ENCODE assay signal across 9 cellular contexts in genomic region chr1:6245869-6246496, GRCh38. TPM values are rescaled to one million over a fixed set of nuclear protein-coding genes. Genes with fewer than 3 reads are reported as not detected.
A peak's percentile ranks its signal among the peaks of the same experiment; 100 is the strongest.
DNase-seq lines count a peak whose midpoint lies in the region; ATAC-seq and TF ChIP-seq lines count a peak whose summit lies in the region.
"Had no signal": no experiment of that assay in that cellular context is flagged by ENCODE, and none has a peak within 500 bp of the region (broad histone marks: within the 10 kb centered on the region; RNA-seq: fewer than 3 reads in every experiment).

No MANE protein-coding gene starts in this region.

- CTCF ChIA-PET in activated CD4-positive, alpha-beta T cell treated with anti-CD3 and anti-CD28 coated beads, Interleukin-2, amount 10 ng/mL, durations not matched to agents 7 days and 5 days (lab: Charles Lee), result interaction anchor here (0.7 to 5.2 kb wide), 36 partner anchors 9 to 1064 kb away, joined by 3 to 43 read pairs (median 5); partner anchors contain the start of genes HES2, ICMT, RNF207 and RPL22

- WGBS in iPS DF 6.9 (ENCODE audit: insufficient coverage, insufficient read length), result no CpG with 5 or more reads among the region's 49 CpGs

- H3K36me3 Mint-ChIP-seq in activated CD4-positive, alpha-beta T cell treated with anti-CD3 and anti-CD28 coated beads, Interleukin-2, amount 10 ng/mL, durations not matched to agents 7 days and 5 days (ENCODE audit: low read depth), result no peaks in the 10 kb centered on the region

- H3K4me1 Mint-ChIP-seq in activated CD4-positive, alpha-beta T cell treated with anti-CD3 and anti-CD28 coated beads, Interleukin-2, amount 10 ng/mL, durations not matched to agents 7 days and 5 days, result peaks cover 22% of the 10 kb centered on the region

- POLR2A ChIA-PET in activated CD4-positive, alpha-beta T cell treated with anti-CD3 and anti-CD28 coated beads, Interleukin-2, amount 10 ng/mL, durations not matched to agents 7 days and 5 days (lab: Charles Lee), result no interaction called here

- peaks cover 8% of the 10 kb centered on the region; the same call in 1 of the 2 replicates for H3K27me3 ChIP-seq in GM06990 (replicated peaks; ENCODE audit: control insufficient read depth, insufficient read depth, low read length)
- peaks cover 15% of the 10 kb centered on the region for H3K27me3 ChIP-seq in iPS DF 6.9 (ENCODE audit: control insufficient read depth, insufficient read depth, low read length)

- H3K9me3 ChIP-seq in iPS DF 6.9 (ENCODE audit: control insufficient read depth, insufficient read depth, low read length), result no peaks in the 10 kb centered on the region

- no peak overlapping the region for H3K27ac ChIP-seq in iPS DF 6.9 (ENCODE audit: low read length)

- H3K9me3 Mint-ChIP-seq in activated CD4-positive, alpha-beta T cell treated with anti-CD3 and anti-CD28 coated beads, Interleukin-2, amount 10 ng/mL, durations not matched to agents 7 days and 5 days, result no peaks in the 10 kb centered on the region
- H3K9me3 Mint-ChIP-seq: stimulated activated naive CD8-positive, alpha-beta T cell treated with anti-CD3 and anti-CD28 coated beads, Interleukin-15, Interleukin-2, amounts not matched to agents 100 ng/mL and 50 ng/mL, for 24 hours had no signal

- H3K36me3 ChIP-seq in GM06990 (ENCODE audit: control insufficient read depth, insufficient read depth, low read length), result no peaks in the 10 kb centered on the region
- H3K36me3 ChIP-seq in iPS DF 6.9 (ENCODE audit: control insufficient read depth, insufficient read depth, low read length), result no peaks in the 10 kb centered on the region

- no peak for ATAC-seq in GM18868 (IDR thresholded peaks at IDR 0.05; ENCODE audit: unreplicated experiment)

- DNase-seq in GM06990 (ENCODE audit: extremely low read depth, insufficient read length) (peak; percentile 55), NCI-H146 (lab: John Stamatoyannopoulos, UW) (peak; percentile 66), iPS DF 6.9 (ENCODE audit: low read depth, low spot score) (no peak), NCI-H1048 (lab: John Stamatoyannopoulos, UW) (no peak), putamen (ENCODE audit: low spot score) (no peak), Kasumi-1 (lab: John Stamatoyannopoulos, UW) (no peak)
- peak; percentile 63 for DNase-seq in activated CD4-positive, alpha-beta T cell treated with anti-CD3 and anti-CD28 coated beads, Interleukin-2, amount 10 ng/mL, durations not matched to agents 7 days and 5 days

- peaks cover 21% of the 10 kb centered on the region for H3K4me1 ChIP-seq in iPS DF 6.9 (ENCODE audit: control insufficient read depth, insufficient read depth, low read length)

- H3K4me3 Mint-ChIP-seq in activated CD4-positive, alpha-beta T cell treated with anti-CD3 and anti-CD28 coated beads, Interleukin-2, amount 10 ng/mL, durations not matched to agents 7 days and 5 days, result peak overlapping the region; percentile 25
- H3K4me3 Mint-ChIP-seq: stimulated activated naive CD8-positive, alpha-beta T cell treated with anti-CD3 and anti-CD28 coated beads, Interleukin-15, Interleukin-2, amounts not matched to agents 100 ng/mL and 50 ng/mL, for 24 hours had no signal

- H3K27me3 Mint-ChIP-seq in activated CD4-positive, alpha-beta T cell treated with anti-CD3 and anti-CD28 coated beads, Interleukin-2, amount 10 ng/mL, durations not matched to agents 7 days and 5 days, result peaks cover 62% of the 10 kb centered on the region

- TF ChIP-seq CTCF in GM06990 (IDR thresholded peaks at IDR 0.05; ENCODE audit: insufficient read depth, low read length, poor library complexity, severe bottlenecking), result no peak

- H3K27ac Mint-ChIP-seq in activated CD4-positive, alpha-beta T cell treated with anti-CD3 and anti-CD28 coated beads, Interleukin-2, amount 10 ng/mL, durations not matched to agents 7 days and 5 days, result peak overlapping the region; percentile 9
- H3K27ac Mint-ChIP-seq: stimulated activated naive CD8-positive, alpha-beta T cell treated with anti-CD3 and anti-CD28 coated beads, Interleukin-15, Interleukin-2, amounts not matched to agents 100 ng/mL and 50 ng/mL, for 24 hours had no signal

- H3K4me3 ChIP-seq in GM06990 (replicated peaks; ENCODE audit: low read depth, low read length) (peak overlapping the region; percentile 64), iPS DF 6.9 (ENCODE audit: low read length) (peak overlapping the region; percentile 73; the same call in 1 of the 2 replicates)

RNA-seq across cellular contexts. Expression of gene HES3, which starts 2.0 kb away (rescaled TPM):
- total RNA-seq in activated CD4-positive, alpha-beta T cell treated with anti-CD3 and anti-CD28 coated beads, Interleukin-2, amount 10 ng/mL, durations not matched to agents 7 days and 5 days, result not detected

RNA-seq across cellular contexts. Expression of gene ICMT, which starts 10.2 kb away (rescaled TPM):
- total RNA-seq in activated CD4-positive, alpha-beta T cell treated with anti-CD3 and anti-CD28 coated beads, Interleukin-2, amount 10 ng/mL, durations not matched to agents 7 days and 5 days, result 10 to 100 TPM; 50.4 to 53.3 TPM

RNA-seq across cellular contexts. Expression of gene GPR153, which starts 14.9 kb away (rescaled TPM):
- under 1 TPM; 0.85 to 0.99 TPM for total RNA-seq in activated CD4-positive, alpha-beta T cell treated with anti-CD3 and anti-CD28 coated beads, Interleukin-2, amount 10 ng/mL, durations not matched to agents 7 days and 5 days

RNA-seq across cellular contexts. Expression of gene RNF207, which starts 40.1 kb away (rescaled TPM):
- 1 to 10 TPM; 4.0 to 7.4 TPM for total RNA-seq in activated CD4-positive, alpha-beta T cell treated with anti-CD3 and anti-CD28 coated beads, Interleukin-2, amount 10 ng/mL, durations not matched to agents 7 days and 5 days

RNA-seq across cellular contexts. Expression of gene RPL22, which starts 46.6 kb away (rescaled TPM):
- total RNA-seq in activated CD4-positive, alpha-beta T cell treated with anti-CD3 and anti-CD28 coated beads, Interleukin-2, amount 10 ng/mL, durations not matched to agents 7 days and 5 days, result 100 to 1,000 TPM; 328 to 370 TPM

Comparison
In these comparisons a context has a peak if more than half of its experiments do, and no peak if none do; other contexts are left out.
1. DNase-seq: peak in GM06990 (single experiment), NCI-H146 (single experiment) and activated CD4-positive, alpha-beta T cell treated with anti-CD3 and anti-CD28 coated beads, Interleukin-2, amount 10 ng/mL, durations not matched to agents 7 days and 5 days (single experiment); none in iPS DF 6.9 (single experiment), NCI-H1048 (single experiment), putamen (single experiment) and Kasumi-1 (0 of 2).